12 cellular contexts compared by ENCODE assay signal in genomic region chr11:78562398-78562797, GRCh38. TPM values are rescaled to one million over a fixed set of nuclear protein-coding genes. Genes with fewer than 3 reads are reported as not detected.
A peak's percentile ranks its signal among the peaks of the same experiment; 100 is the strongest.
DNase-seq lines count a peak whose midpoint lies in the region; ATAC-seq, FAIRE-seq and TF ChIP-seq lines count a peak whose summit lies in the region.
"Had no signal": no experiment of that assay in that cellular context is flagged by ENCODE, and none has a peak within 500 bp of the region (broad histone marks: within the 10 kb centered on the region; RNA-seq: fewer than 3 reads in every experiment).

No MANE protein-coding gene starts in this region.

- SMC1A ChIA-PET in GM12878 (lab: Charles Lee; ENCODE audit: uncharacterized antibody, unreplicated experiment), result interaction anchor here (0.7 to 5.3 kb wide), 2 partner anchors 145 to 334 kb away, joined by 3 to 108 read pairs; partner anchors contain the start of gene GAB2

- no peak overlapping the region; the same call in 1 of the 2 replicates for H3K4me2 ChIP-seq in HCT116 (ENCODE audit: low read length)
- H3K4me2 ChIP-seq in GM12878 (ENCODE audit: control insufficient read depth, insufficient read depth), result peak overlapping the region; percentile 52; the same call in 1 of the 2 replicates

- H3K27ac ChIP-seq in HCT116 (ENCODE audit: low read depth, low read length) (no peak overlapping the region), GM12878 (ENCODE audit: control insufficient read depth, insufficient read depth) (peak overlapping the region; percentile 48; the same call in 1 of the 2 replicates)

- no peaks in the 10 kb centered on the region for H4K20me1 ChIP-seq in HCT116 (ENCODE audit: insufficient read depth)
- H4K20me1 ChIP-seq in GM12878 (ENCODE audit: control insufficient read depth, insufficient read depth), result no peaks in the 10 kb centered on the region

- H3K27me3 ChIP-seq in HCT116 (ENCODE audit: insufficient read depth, low read length), result no peaks in the 10 kb centered on the region
- no peaks in the 10 kb centered on the region for H3K27me3 ChIP-seq in GM12878 (replicated peaks in 1 of 2; ENCODE audit: control insufficient read depth in 2 of 2, insufficient read depth in 2 of 2, low read length in 1 of 2)

- H3K36me3 ChIP-seq in HCT116 (ENCODE audit: control insufficient read depth in 1 of 2, insufficient read depth in 2 of 2, low read length in 2 of 2) (peaks cover 24 to 31% of the 10 kb centered on the region in 2 experiments; a peak in 3 of 4 replicates), GM12878 (ENCODE audit: control insufficient read depth in 2 of 2, insufficient read depth in 2 of 2, low read length in 1 of 2) (peaks cover 2 to 14% of the 10 kb centered on the region in 2 experiments; a peak in 3 of 4 replicates)

- intact Hi-C loops in HCT116 (cut with micrococcal nuclease) (loop anchor here (5.0 kb wide), 1 partner anchor 785 kb away; no protein-coding TSS in a partner anchor), GM12878 (cut with micrococcal nuclease; ENCODE audit: unreplicated experiment) (loop anchor here (5.0 to 10.0 kb wide), 3 partner anchors 98 to 485 kb away; partner anchors contain the start of genes ALG8 and NDUFC2)

- no peaks in the 10 kb centered on the region for H3K9me2 ChIP-seq in HCT116 (ENCODE audit: insufficient read depth)

- RAD21 ChIA-PET in HCT116 (lab: Charles Lee; ENCODE audit: low non-redundant PET in 1 of 2, low total read pairs in 2 of 2, uncharacterized antibody in 2 of 2, unreplicated experiment in 2 of 2) (no interaction called here), GM12878 (lab: Charles Lee; ENCODE audit: unreplicated experiment) (no interaction called here)

- H2AFZ ChIP-seq in HCT116 (ENCODE audit: low read depth, low read length, poor library complexity, severe bottlenecking) (no peak overlapping the region), GM12878 (ENCODE audit: control insufficient read depth, low read depth, low read length) (peak overlapping the region; percentile 60)

- WGBS in GM12878 (ENCODE audit: insufficient coverage, insufficient replicate concordance, low lambda C conversion rate, missing lambda C conversion rate), result 48% methylated on average over 3 of the region's 3 CpGs

- no peak for TF ChIP-seq EP300 in GM12878 (IDR thresholded peaks at IDR 0.05; ENCODE audit: borderline replicate concordance in 1 of 2, control insufficient read depth in 1 of 2, low read depth in 2 of 2, low read length in 2 of 2)

- BruUV-seq in HCT116 (replicated peaks; lab: Mats Ljungman, UMichigan) (no TSS peak), GM12878 (replicated peaks; lab: Mats Ljungman, UMichigan) (no TSS peak)

- in situ Hi-C loops in GM12878 (cut with MboI), result loop anchor here (5.0 kb wide), 2 partner anchors 145 to 340 kb away; partner anchors contain the start of gene GAB2

- peak; percentile 52 for DNase-seq in AG04449 (ENCODE audit: low read depth, low spot score)
- DNase-seq in HCT116 (ENCODE audit: low read depth, low spot score), result no peak
- no peak for DNase-seq in GM12878 (ENCODE audit: low read depth, low spot score)
- DNase-seq in myocyte (ENCODE audit: low read depth), result peak; percentile 36
- DNase-seq in stimulated activated CD4-positive, alpha-beta T cell treated with anti-CD3 and anti-CD28 coated beads, Interleukin-15, amount 100 ng/mL, for 24 hours, result no peak
- no peak for DNase-seq in NCI-H1092 treated with DMSO at 0.1 percent for 48 hours (lab: John Stamatoyannopoulos, UW)
- no peak for DNase-seq in NCI-H748 (lab: John Stamatoyannopoulos, UW; ENCODE audit: unreplicated experiment)
- DNase-seq: activated gamma-delta T cell; GDM1; SIG-M5; stimulated activated CD4-positive, alpha-beta T cell treated with anti-CD3 and anti-CD28 coated beads, Interleukin-12 subunit alpha, Interleukin-12 subunit beta, amount 100 ng/mL, for 4 hours had no signal

- CTCF ChIA-PET in AG04449 (lab: Yijun Ruan, JAX) (no interaction called here), HCT116 (lab: Charles Lee) (no interaction called here), GM12878 (lab: Yijun Ruan, JAX) (interaction anchor here (0.6 kb wide), 2 partner anchors 146 to 216 kb away, joined by 3 read pairs; no protein-coding TSS in a partner anchor)

- no peak overlapping the region for H3K4me3 ChIP-seq in AG04449 (ENCODE audit: low read depth, low read length)
- H3K4me3 ChIP-seq in HCT116 (replicated peaks in 1 of 2; ENCODE audit: low read depth in 1 of 2, low read length in 2 of 2), result no peak overlapping the region
- no peak overlapping the region for H3K4me3 ChIP-seq in GM12878

- peaks cover 0 to 7% of the 10 kb centered on the region in 2 experiments; a peak in 2 of 4 replicates for H3K4me1 ChIP-seq in HCT116 (ENCODE audit: control insufficient read depth in 1 of 2, insufficient read depth in 2 of 2, low read length in 2 of 2)
- peaks cover 31% of the 10 kb centered on the region for H3K4me1 ChIP-seq in GM12878 (ENCODE audit: control insufficient read depth, insufficient read depth, low read length)

- ATAC-seq in HCT116 (peak; percentile 25; the same call in 1 of the 2 replicates), GM12878 (peak; percentile 14; the same call in 1 of the 3 replicates), GM18519 (IDR thresholded peaks at IDR 0.05; ENCODE audit: low FRiP score, unreplicated experiment) (no peak)

- TF ChIP-seq POLR2A in HCT116 (IDR thresholded peaks at IDR 0.05; ENCODE audit: borderline replicate concordance, extremely low read depth, insufficient read depth, insufficient read length) (no peak), GM12878 (IDR thresholded peaks at IDR 0.05; ENCODE audit: low read depth, low read length) (no peak)

- FAIRE-seq in GM12878 (lab: Jason Lieb, UNC), result no peak

- peaks cover 61% of the 10 kb centered on the region for H3K79me2 ChIP-seq in HCT116 (ENCODE audit: insufficient read depth, low read length)
- H3K79me2 ChIP-seq in GM12878 (ENCODE audit: control insufficient read depth, insufficient read depth, low read length), result peaks cover 27% of the 10 kb centered on the region

- POLR2A ChIA-PET in AG04449 (lab: Yijun Ruan, JAX), result no interaction called here
- POLR2A ChIA-PET in HCT116 (lab: Charles Lee), result no interaction called here
- POLR2A ChIA-PET in GM12878 (lab: Charles Lee), result no interaction called here

- no peak for TF ChIP-seq CTCF in AG04449 (IDR thresholded peaks at IDR 0.05; ENCODE audit: insufficient read depth, low read length, missing control alignments)
- TF ChIP-seq CTCF in HCT116 (IDR thresholded peaks at IDR 0.05 in 2 of 3, conservative IDR thresholded peaks at IDR 0.05 in 1 of 3; ENCODE audit: borderline replicate concordance in 1 of 3, insufficient read depth in 1 of 3, low read depth in 2 of 3, low read length in 2 of 3), result no peak
- no peak for TF ChIP-seq CTCF in GM12878 (IDR thresholded peaks at IDR 0.05 in 2 of 3, conservative IDR thresholded peaks at IDR 0.05 in 1 of 3; ENCODE audit: control insufficient read depth in 2 of 3, extremely low read depth in 1 of 3, insufficient read depth in 1 of 3, low read depth in 3 of 3, low read length in 3 of 3)

- no peaks in the 10 kb centered on the region for H3K9me3 ChIP-seq in HCT116 (ENCODE audit: control insufficient read depth in 1 of 2, insufficient read depth in 1 of 2, low read depth in 1 of 2, low read length in 2 of 2)
- no peaks in the 10 kb centered on the region for H3K9me3 ChIP-seq in GM12878 (replicated peaks; ENCODE audit: control insufficient read depth, insufficient read depth, low read length)

- H3K9ac ChIP-seq in HCT116 (ENCODE audit: low read length) (no peak overlapping the region), GM12878 (ENCODE audit: control insufficient read depth, insufficient read depth, low read length) (peak overlapping the region; percentile 44; the same call in 1 of the 2 replicates)

- TF ChIP-seq RAD21 in HCT116 (IDR thresholded peaks at IDR 0.05; ENCODE audit: low read depth) (no peak), GM12878 (IDR thresholded peaks at IDR 0.05; ENCODE audit: insufficient read depth, low read depth, low read length) (no peak)

TF ChIP-seq in HCT116, 20 proteins besides CTCF, POLR2A, EP300 and RAD21:
- no peak for TF ChIP-seq SRF (IDR thresholded peaks at IDR 0.05; ENCODE audit: low read depth)
- TF ChIP-seq ELF1 (IDR thresholded peaks at IDR 0.05; ENCODE audit: borderline replicate concordance, low read depth), result no peak

TF ChIP-seq in GM12878, 131 proteins besides CTCF, POLR2A, EP300 and RAD21:
- no peak for TF ChIP-seq HDAC2 (IDR thresholded peaks at IDR 0.05)
TF ChIP-seq in GM12878: peak in this region for 0.

RNA-seq across cellular contexts. Expression of gene NARS2, which starts 12.3 kb away (rescaled TPM):
- 26.0 TPM for total RNA-seq in HCT116 (2021; ENCODE audit: unreplicated experiment)
- 9.4 and 11.6 TPM in 2 replicates for polyA plus RNA-seq in HCT116 (2012)
- 79.0 and 88.5 TPM in 2 replicates for total RNA-seq in GM12878 (2013; cell fraction: nucleolus; rRNA removed)
- 26.3 and 34.3 TPM in 2 replicates for total RNA-seq in GM12878 (2014; rRNA removed)
- 34.0 and 34.7 TPM in 2 replicates for total RNA-seq in GM12878 (2014; rRNA removed; fragmentation: Illumina TruSeq; extraction: Trizol)
- 23.0 and 23.3 TPM in 2 replicates for total RNA-seq in GM12878 (2021)
- polyA plus RNA-seq in GM12878 (2011; ENCODE audit: low read depth), result 8.9 TPM
- 38.6 and 58.8 TPM in 2 replicates for polyA plus RNA-seq in GM12878 (2011; rRNA removed)
- polyA plus RNA-seq in GM12878 (2011; cell fraction: cytosol; rRNA removed), result 11.6 and 12.9 TPM in 2 replicates
- polyA plus RNA-seq in GM12878 (2011; cell fraction: nucleus; rRNA removed), result 18.0 and 20.2 TPM in 2 replicates
- polyA plus RNA-seq in GM12878 (2012), result 20.1 and 22.9 TPM in 2 replicates
- polyA plus RNA-seq in GM12878 (2014; fragmentation: Illumina TruSeq; extraction: Trizol), result 29.6 and 30.3 TPM in 2 replicates
- polyA plus RNA-seq in GM12878 (2014; fragmentation: Nextera tagmentation; extraction: Ambion mirVana), result 10 to 100 TPM; 41.3 to 42.0 TPM
- polyA plus RNA-seq in GM12878 (2014; rRNA removed), result 18.9 and 22.2 TPM in 2 replicates
- polyA plus RNA-seq in GM12878 (2016; fragmentation: Nextera tagmentation; extraction: Ambion mirVana), result 10 to 100 TPM; 41.9 to 45.3 TPM
- polyA minus RNA-seq in GM12878 (2011; rRNA and poly(A)+ RNA removed), result 16.3 and 20.9 TPM in 2 replicates
- 8.7 and 9.5 TPM in 2 replicates for polyA minus RNA-seq in GM12878 (2011; cell fraction: cytosol; rRNA and poly(A)+ RNA removed)
- 25.4 and 36.5 TPM in 2 replicates for polyA minus RNA-seq in GM12878 (2011; cell fraction: nucleus; rRNA and poly(A)+ RNA removed)
- 28.0 and 29.9 TPM in 2 replicates for total RNA-seq in myocyte
- polyA plus RNA-seq in myocyte (2012), result 13.3 TPM

Comparison
In these comparisons a context has a peak if more than half of its experiments do, and no peak if none do; other contexts are left out.
1. DNase-seq: peak in AG04449 (single experiment) and myocyte (single experiment); none in HCT116 (single experiment), GM12878 (single experiment), stimulated activated CD4-positive, alpha-beta T cell treated with anti-CD3 and anti-CD28 coated beads, Interleukin-15, amount 100 ng/mL, for 24 hours (single experiment), NCI-H1092 treated with DMSO at 0.1 percent for 48 hours (single experiment) and NCI-H748 (single experiment).